In genomic region chr16:14606102-14606501, GRCh38 we compare ENCODE assay signal across 27 cellular contexts. TPM values are rescaled to one million over a fixed set of nuclear protein-coding genes. Genes with fewer than 3 reads are reported as not detected.
A peak's percentile ranks its signal among the peaks of the same experiment; 100 is the strongest.
DNase-seq lines count a peak whose midpoint lies in the region; ATAC-seq, FAIRE-seq and TF ChIP-seq lines count a peak whose summit lies in the region.
"Had no signal": no experiment of that assay in that cellular context is flagged by ENCODE, and none has a peak within 500 bp of the region (broad histone marks: within the 10 kb centered on the region; RNA-seq: fewer than 3 reads in every experiment).

No MANE protein-coding gene starts in this region.

- TF ChIP-seq POLR2A in GM12878 (IDR thresholded peaks at IDR 0.05; ENCODE audit: low read depth, low read length) (no peak), erythroblast (IDR thresholded peaks at IDR 0.05; ENCODE audit: low read length) (no peak)

- in situ Hi-C loops in GM12878 (cut with MboI), result no loop called here

- H3K4me1 Mint-ChIP-seq in activated T-helper 1 cell treated with anti-CD3 and anti-CD28 coated beads, Interleukin-12 subunit alpha, Interleukin-12 subunit beta, Interleukin-2, Interleukin-4 antibody, amounts not matched to agents 30 ng/mL and 10 ng/mL and 1 ng/mL, durations not matched to agents 14 hours and 24 hours and 36 hours (ENCODE audit: low read depth), result peaks cover 6% of the 10 kb centered on the region
- peaks cover 15% of the 10 kb centered on the region for H3K4me1 Mint-ChIP-seq in neural progenitor cell
- H3K4me1 Mint-ChIP-seq: activated CD4-positive, alpha-beta T cell treated with anti-CD3 and anti-CD28 coated beads, Interleukin-2, amount 10 ng/mL, durations not matched to agents 7 days and 5 days; activated CD8-positive, alpha-beta memory T cell treated with anti-CD3 and anti-CD28 coated beads, Interleukin-2, amount 10 ng/mL, durations not matched to agents 7 days and 5 days had no signal

- RAD21 ChIA-PET in GM12878 (lab: Charles Lee; ENCODE audit: unreplicated experiment), result interaction anchor here (1.1 to 1.3 kb wide), 2 partner anchors 24 to 28 kb away, joined by 3 to 6 read pairs; partner anchors contain the start of gene PARN

- H3K27ac ChIP-seq in BLaER1 treated with 17β-estradiol and CSF1 and Interleukin-3, amounts not matched to agents 10 nM and 100 nM, result peak overlapping the region in 1 of 11 experiments; percentile 41; a peak in 1 of 22 replicates
- H3K27ac ChIP-seq in GM12878 (ENCODE audit: control insufficient read depth, insufficient read depth) (peak overlapping the region; percentile 94), neural progenitor cell (no peak overlapping the region)
- H3K27ac ChIP-seq: A549, ascending aorta, C4-2B, HL-60, pancreas, SK-N-MC, VCaP had no signal

- CTCF ChIA-PET in GM12878 (lab: Yijun Ruan, JAX), result interaction anchor here (0.9 to 1.8 kb wide), 4 partner anchors 48 to 683 kb away, joined by 3 to 5 read pairs (median 3); no protein-coding TSS in a partner anchor

- SMC1A ChIA-PET in GM12878 (lab: Charles Lee; ENCODE audit: uncharacterized antibody, unreplicated experiment), result interaction anchor here (0.6 to 3.1 kb wide), 12 partner anchors 14 to 985 kb away, joined by 3 to 22 read pairs (median 4); partner anchors contain the start of gene PARN

- POLR2A ChIA-PET in GM12878 (lab: Charles Lee), result interaction anchor here (0.6 to 1.9 kb wide), 5 partner anchors 12 to 411 kb away, joined by 3 to 14 read pairs (median 6); partner anchors contain the start of gene PARN

- H3K36me3 ChIP-seq in BLaER1 treated with 17β-estradiol and CSF1 and Interleukin-3, amounts not matched to agents 10 nM and 100 nM, result peaks cover 91 to 100% (median 94%) of the 10 kb centered on the region in 11 experiments
- H3K36me3 ChIP-seq in GM12878 (ENCODE audit: control insufficient read depth in 2 of 2, insufficient read depth in 2 of 2, low read length in 1 of 2), result peaks cover 8 to 28% of the 10 kb centered on the region in 2 experiments
- peaks cover 9% of the 10 kb centered on the region for H3K36me3 ChIP-seq in neural progenitor cell

- peak overlapping the region in 7 of 11 experiments; percentile 7 to 70 (median 50); a peak in 11 of 22 replicates for H3K4me2 ChIP-seq in BLaER1 treated with 17β-estradiol and CSF1 and Interleukin-3, amounts not matched to agents 10 nM and 100 nM
- H3K4me2 ChIP-seq in GM12878 (ENCODE audit: control insufficient read depth, insufficient read depth) (peak overlapping the region; percentile 83), neural progenitor cell (no peak overlapping the region)
- H3K4me2 ChIP-seq: A549 had no signal

- no peaks in the 10 kb centered on the region for H3K9me3 ChIP-seq in BLaER1 treated with 17β-estradiol and CSF1 and Interleukin-3, amounts not matched to agents 10 nM and 100 nM (replicated peaks in 1 of 11)
- H3K9me3 ChIP-seq in GM12878 (replicated peaks; ENCODE audit: control insufficient read depth, insufficient read depth, low read length) (no peaks in the 10 kb centered on the region; the same call in 2 of the 3 replicates), neural progenitor cell (ENCODE audit: low read depth) (no peaks in the 10 kb centered on the region)
- H3K9me3 ChIP-seq: A549, ascending aorta, pancreas had no signal

- H3K27me3 ChIP-seq in BLaER1 treated with 17β-estradiol and CSF1 and Interleukin-3, amounts not matched to agents 10 nM and 100 nM, result no peaks in the 10 kb centered on the region
- H3K27me3 ChIP-seq in GM12878 (replicated peaks in 1 of 2; ENCODE audit: control insufficient read depth in 2 of 2, insufficient read depth in 2 of 2, low read length in 1 of 2) (no peaks in the 10 kb centered on the region), neural progenitor cell (no peaks in the 10 kb centered on the region)
- H3K27me3 ChIP-seq: ascending aorta, pancreas had no signal

- H3K4me3 Mint-ChIP-seq in activated T-helper 1 cell treated with anti-CD3 and anti-CD28 coated beads, Interleukin-12 subunit alpha, Interleukin-12 subunit beta, Interleukin-2, Interleukin-4 antibody, amounts not matched to agents 30 ng/mL and 10 ng/mL and 1 ng/mL, durations not matched to agents 14 hours and 24 hours and 36 hours, result no peak overlapping the region
- H3K4me3 Mint-ChIP-seq in neural progenitor cell, result no peak overlapping the region
- H3K4me3 Mint-ChIP-seq: activated CD4-positive, alpha-beta T cell treated with anti-CD3 and anti-CD28 coated beads, Interleukin-2, amount 10 ng/mL, durations not matched to agents 7 days and 5 days; activated CD8-positive, alpha-beta memory T cell treated with anti-CD3 and anti-CD28 coated beads, Interleukin-2, amount 10 ng/mL, durations not matched to agents 7 days and 5 days; activated naive CD4-positive, alpha-beta T cell treated with anti-CD3 and anti-CD28 coated beads, Interleukin-2, amount 50 U/mL, for 24 hours; natural killer cell treated with Interleukin-12 subunit alpha and Interleukin-12 subunit beta and Interleukin-15 and Interleukin-18, amount 100 ng/mL, for 72 hours; type B pancreatic cell had no signal

- H4K20me1 ChIP-seq in BLaER1 treated with 17β-estradiol and CSF1 and Interleukin-3, amounts not matched to agents 10 nM and 100 nM, result peaks cover 0 to 5% (median 0%) of the 10 kb centered on the region in 11 experiments; a peak in 3 of 22 replicates
- H4K20me1 ChIP-seq in GM12878 (ENCODE audit: control insufficient read depth, insufficient read depth) (no peaks in the 10 kb centered on the region), neural progenitor cell (ENCODE audit: low read depth) (peaks cover 6% of the 10 kb centered on the region)

- no peaks in the 10 kb centered on the region for H3F3A ChIP-seq in neural progenitor cell (ENCODE audit: low read depth)

- DNase-seq in GM18507 (ENCODE audit: extremely low spot score, insufficient read length, low read depth), result no peak
- DNase-seq in GM12878 (ENCODE audit: low read depth, low spot score), result peak; percentile 55
- no peak for DNase-seq in activated T-helper 1 cell treated with anti-CD3 and anti-CD28 coated beads, Interleukin-12 subunit alpha, Interleukin-12 subunit beta, Interleukin-2, Interleukin-4 antibody, amounts not matched to agents 30 ng/mL and 10 ng/mL and 1 ng/mL, durations not matched to agents 14 hours and 24 hours and 36 hours (ENCODE audit: low spot score)
- no peak for DNase-seq in erythroblast (lab: John Stamatoyannopoulos, UW)
- no peak for DNase-seq in neural progenitor cell (ENCODE audit: low spot score)
- DNase-seq: activated CD4-positive, alpha-beta T cell treated with anti-CD3 and anti-CD28 coated beads, Interleukin-2, amount 10 ng/mL, durations not matched to agents 7 days and 5 days; activated CD8-positive, alpha-beta memory T cell treated with anti-CD3 and anti-CD28 coated beads, Interleukin-2, amount 10 ng/mL, durations not matched to agents 7 days and 5 days; caudate nucleus; NCI-H1417; NCI-H2107; NCI-H510A; pancreas; right cardiac atrium; stimulated activated CD4-positive, alpha-beta T cell treated with anti-CD3 and anti-CD28 coated beads, Interleukin-4, amount 100 ng/mL, for 24 hours had no signal

- peaks cover 13 to 41% (median 31%) of the 10 kb centered on the region in 10 experiments for H3K4me1 ChIP-seq in BLaER1 treated with 17β-estradiol and CSF1 and Interleukin-3, amounts not matched to agents 10 nM and 100 nM
- H3K4me1 ChIP-seq in GM12878 (ENCODE audit: control insufficient read depth, insufficient read depth, low read length), result peaks cover 42% of the 10 kb centered on the region
- H3K4me1 ChIP-seq in neural progenitor cell, result peaks cover 6% of the 10 kb centered on the region
- H3K4me1 ChIP-seq: A549, ascending aorta had no signal

- H3K4me3 ChIP-seq in BLaER1 treated with 17β-estradiol and CSF1 and Interleukin-3, amounts not matched to agents 10 nM and 100 nM, result no peak overlapping the region
- H3K4me3 ChIP-seq in GM12878 (peak overlapping the region; percentile 1; the same call in 1 of the 2 replicates), neural progenitor cell (no peak overlapping the region)
- H3K4me3 ChIP-seq: A549, ascending aorta, pancreas, SK-N-MC had no signal

- no peak for TF ChIP-seq EP300 in GM12878 (IDR thresholded peaks at IDR 0.05; ENCODE audit: borderline replicate concordance in 1 of 2, control insufficient read depth in 1 of 2, low read depth in 2 of 2, low read length in 2 of 2)

- H3K79me2 ChIP-seq in GM12878 (ENCODE audit: control insufficient read depth, insufficient read depth, low read length), result peaks cover 5% of the 10 kb centered on the region
- no peaks in the 10 kb centered on the region for H3K79me2 ChIP-seq in neural progenitor cell (ENCODE audit: low read depth)

- TF ChIP-seq RAD21 in GM12878 (IDR thresholded peaks at IDR 0.05; ENCODE audit: insufficient read depth, low read depth, low read length), result no peak

- H3K9ac ChIP-seq in BLaER1 treated with 17β-estradiol and CSF1 and Interleukin-3, amounts not matched to agents 10 nM and 100 nM, result 0 out of 22 replicates have a peak overlapping the region, but pooled peaks of 1 of the 11 experiments have one; percentile 28
- H3K9ac ChIP-seq in GM12878 (ENCODE audit: control insufficient read depth, insufficient read depth, low read length) (peak overlapping the region; percentile 61), neural progenitor cell (no peak overlapping the region)

- 2% methylated on average over 6 of the region's 6 CpGs for WGBS in GM12878 (ENCODE audit: insufficient coverage, insufficient replicate concordance, low lambda C conversion rate, missing lambda C conversion rate)

- no peaks in the 10 kb centered on the region for H3K9me3 Mint-ChIP-seq in activated T-helper 1 cell treated with anti-CD3 and anti-CD28 coated beads, Interleukin-12 subunit alpha, Interleukin-12 subunit beta, Interleukin-2, Interleukin-4 antibody, amounts not matched to agents 30 ng/mL and 10 ng/mL and 1 ng/mL, durations not matched to agents 14 hours and 24 hours and 36 hours
- H3K9me3 Mint-ChIP-seq in neural progenitor cell, result no peaks in the 10 kb centered on the region
- H3K9me3 Mint-ChIP-seq: activated CD4-positive, alpha-beta T cell treated with anti-CD3 and anti-CD28 coated beads, Interleukin-2, amount 10 ng/mL, durations not matched to agents 7 days and 5 days; activated naive CD4-positive, alpha-beta T cell treated with anti-CD3 and anti-CD28 coated beads, Interleukin-2, amount 50 U/mL, for 24 hours; natural killer cell treated with Interleukin-12 subunit alpha and Interleukin-12 subunit beta and Interleukin-15 and Interleukin-18, amount 100 ng/mL, for 72 hours; type B pancreatic cell had no signal

- H3K27me3 Mint-ChIP-seq in activated T-helper 1 cell treated with anti-CD3 and anti-CD28 coated beads, Interleukin-12 subunit alpha, Interleukin-12 subunit beta, Interleukin-2, Interleukin-4 antibody, amounts not matched to agents 30 ng/mL and 10 ng/mL and 1 ng/mL, durations not matched to agents 14 hours and 24 hours and 36 hours (ENCODE audit: insufficient read depth), result no peaks in the 10 kb centered on the region
- H3K27me3 Mint-ChIP-seq in neural progenitor cell (ENCODE audit: insufficient read depth, low read depth), result peaks cover under 1% of the 10 kb centered on the region
- H3K27me3 Mint-ChIP-seq: activated CD4-positive, alpha-beta T cell treated with anti-CD3 and anti-CD28 coated beads, Interleukin-2, amount 10 ng/mL, durations not matched to agents 7 days and 5 days; activated CD8-positive, alpha-beta memory T cell treated with anti-CD3 and anti-CD28 coated beads, Interleukin-2, amount 10 ng/mL, durations not matched to agents 7 days and 5 days; activated naive CD4-positive, alpha-beta T cell treated with anti-CD3 and anti-CD28 coated beads, Interleukin-2, amount 50 U/mL, for 24 hours; natural killer cell treated with Interleukin-12 subunit alpha and Interleukin-12 subunit beta and Interleukin-15 and Interleukin-18, amount 100 ng/mL, for 72 hours; type B pancreatic cell had no signal

- TF ChIP-seq CTCF in GM12878 (IDR thresholded peaks at IDR 0.05 in 2 of 3, conservative IDR thresholded peaks at IDR 0.05 in 1 of 3; ENCODE audit: control insufficient read depth in 2 of 3, extremely low read depth in 1 of 3, insufficient read depth in 1 of 3, low read depth in 3 of 3, low read length in 3 of 3) (no peak), neural progenitor cell (IDR thresholded peaks at IDR 0.05) (no peak)

- ATAC-seq in HG02759 (IDR thresholded peaks at IDR 0.05; ENCODE audit: unreplicated experiment), result peak; percentile 68
- peak; percentile 59 for ATAC-seq in GM12878
- no peak for ATAC-seq in GM18858 (IDR thresholded peaks at IDR 0.05; ENCODE audit: unreplicated experiment)
- ATAC-seq: A549; activated CD8-positive, alpha-beta memory T cell treated with anti-CD3 and anti-CD28 coated beads, Interleukin-2, amount 10 ng/mL, durations not matched to agents 7 days and 5 days; left lobe of liver; natural killer cell treated with Interleukin-12 subunit alpha and Interleukin-12 subunit beta and Interleukin-15 and Interleukin-18, amount 100 ng/mL, for 72 hours; pancreas; right cardiac atrium had no signal

- intact Hi-C loops in GM12878 (cut with micrococcal nuclease; ENCODE audit: unreplicated experiment), result loop anchor here (10.0 kb wide), 1 partner anchor 301 kb away; no protein-coding TSS in a partner anchor
- intact Hi-C loops in activated T-helper 1 cell treated with anti-CD3 and anti-CD28 coated beads, Interleukin-12 subunit alpha, Interleukin-12 subunit beta, Interleukin-2, Interleukin-4 antibody, amounts not matched to agents 30 ng/mL and 10 ng/mL and 1 ng/mL, durations not matched to agents 14 hours and 24 hours and 36 hours (cut with micrococcal nuclease), result no loop called here

- FAIRE-seq in GM18507 (lab: Jason Lieb, UNC), result peak; percentile 84
- FAIRE-seq in GM12878 (lab: Jason Lieb, UNC), result no peak
- FAIRE-seq: A549, pancreas had no signal

- no peak overlapping the region for H3K27ac Mint-ChIP-seq in activated T-helper 1 cell treated with anti-CD3 and anti-CD28 coated beads, Interleukin-12 subunit alpha, Interleukin-12 subunit beta, Interleukin-2, Interleukin-4 antibody, amounts not matched to agents 30 ng/mL and 10 ng/mL and 1 ng/mL, durations not matched to agents 14 hours and 24 hours and 36 hours
- no peak overlapping the region for H3K27ac Mint-ChIP-seq in neural progenitor cell
- H3K27ac Mint-ChIP-seq: activated CD4-positive, alpha-beta T cell treated with anti-CD3 and anti-CD28 coated beads, Interleukin-2, amount 10 ng/mL, durations not matched to agents 7 days and 5 days; activated CD8-positive, alpha-beta memory T cell treated with anti-CD3 and anti-CD28 coated beads, Interleukin-2, amount 10 ng/mL, durations not matched to agents 7 days and 5 days; activated naive CD4-positive, alpha-beta T cell treated with anti-CD3 and anti-CD28 coated beads, Interleukin-2, amount 50 U/mL, for 24 hours; natural killer cell treated with Interleukin-12 subunit alpha and Interleukin-12 subunit beta and Interleukin-15 and Interleukin-18, amount 100 ng/mL, for 72 hours; type B pancreatic cell had no signal

- H2AFZ ChIP-seq in GM12878 (ENCODE audit: control insufficient read depth, low read depth, low read length) (peak overlapping the region; percentile 37; the same call in 1 of the 2 replicates), neural progenitor cell (replicated peaks) (no peak overlapping the region)

- BruUV-seq in GM12878 (replicated peaks; lab: Mats Ljungman, UMichigan), result no TSS peak

- peaks cover 41% of the 10 kb centered on the region for H3K36me3 Mint-ChIP-seq in activated T-helper 1 cell treated with anti-CD3 and anti-CD28 coated beads, Interleukin-12 subunit alpha, Interleukin-12 subunit beta, Interleukin-2, Interleukin-4 antibody, amounts not matched to agents 30 ng/mL and 10 ng/mL and 1 ng/mL, durations not matched to agents 14 hours and 24 hours and 36 hours (ENCODE audit: low read depth)
- H3K36me3 Mint-ChIP-seq in neural progenitor cell, result peaks cover 17% of the 10 kb centered on the region

RNA-seq across cellular contexts. Expression of gene PARN, which starts 24.0 kb away (rescaled TPM):
- total RNA-seq in GM12878 (2013; cell fraction: nucleolus; rRNA removed), result 122 and 158 TPM in 2 replicates
- total RNA-seq in GM12878 (2014; rRNA removed) (33.5 and 39.0 TPM in 2 replicates), GM12878 (2014; rRNA removed; fragmentation: Illumina TruSeq; extraction: Trizol) (53.1 and 57.1 TPM in 2 replicates), GM12878 (2021) (39.4 and 41.4 TPM in 2 replicates), neural progenitor cell (ENCODE audit: low replicate concordance) (35.8 and 53.5 TPM in 2 replicates)
- polyA plus RNA-seq in GM12878 (2011; ENCODE audit: low read depth), result 18.8 TPM
- polyA plus RNA-seq in GM12878 (2011; rRNA removed) (42.4 and 47.9 TPM in 2 replicates), GM12878 (2014; fragmentation: Illumina TruSeq; extraction: Trizol) (65.7 and 83.0 TPM in 2 replicates), GM12878 (2014; fragmentation: Nextera tagmentation; extraction: Ambion mirVana) (10 to 100 TPM; 15.6 to 25.1 TPM), GM12878 (2014; rRNA removed) (36.8 and 53.0 TPM in 2 replicates), GM12878 (2016; fragmentation: Nextera tagmentation; extraction: Ambion mirVana) (10 to 100 TPM; 76.6 to 77.3 TPM)
- polyA plus RNA-seq in GM12878 (2011; cell fraction: cytosol; rRNA removed), result 31.2 and 38.5 TPM in 2 replicates
- 22.1 and 25.3 TPM in 2 replicates for polyA plus RNA-seq in GM12878 (2011; cell fraction: nucleus; rRNA removed)
- 23.8 and 27.7 TPM in 2 replicates for polyA plus RNA-seq in GM12878 (2012)
- polyA minus RNA-seq in GM12878 (2011; rRNA and poly(A)+ RNA removed), result 33.8 and 45.3 TPM in 2 replicates
- 15.8 and 16.2 TPM in 2 replicates for polyA minus RNA-seq in GM12878 (2011; cell fraction: cytosol; rRNA and poly(A)+ RNA removed)
- 25.9 and 42.6 TPM in 2 replicates for polyA minus RNA-seq in GM12878 (2011; cell fraction: nucleus; rRNA and poly(A)+ RNA removed)
- 54.2 and 55.4 TPM in 2 replicates for total RNA-seq in activated T-helper 1 cell treated with anti-CD3 and anti-CD28 coated beads, Interleukin-12 subunit alpha, Interleukin-12 subunit beta, Interleukin-2, Interleukin-4 antibody, amounts not matched to agents 30 ng/mL and 10 ng/mL and 1 ng/mL, durations not matched to agents 14 hours and 24 hours and 36 hours

RNA-seq across cellular contexts. Expression of gene BFAR, which starts 26.6 kb away (rescaled TPM):
- 63.2 and 86.8 TPM in 2 replicates for total RNA-seq in GM12878 (2013; cell fraction: nucleolus; rRNA removed)
- total RNA-seq in GM12878 (2014; rRNA removed) (41.4 and 49.0 TPM in 2 replicates), GM12878 (2014; rRNA removed; fragmentation: Illumina TruSeq; extraction: Trizol) (52.0 and 53.8 TPM in 2 replicates), GM12878 (2021) (45.4 and 49.6 TPM in 2 replicates), neural progenitor cell (ENCODE audit: low replicate concordance) (72.0 and 91.8 TPM in 2 replicates)
- 59.0 TPM for polyA plus RNA-seq in GM12878 (2011; ENCODE audit: low read depth)
- polyA plus RNA-seq in GM12878 (2011; rRNA removed) (51.4 and 56.8 TPM in 2 replicates), GM12878 (2014; fragmentation: Illumina TruSeq; extraction: Trizol) (62.0 and 76.6 TPM in 2 replicates), GM12878 (2014; fragmentation: Nextera tagmentation; extraction: Ambion mirVana) (10 to 100 TPM; 35.9 to 38.2 TPM), GM12878 (2014; rRNA removed) (42.3 and 56.5 TPM in 2 replicates), GM12878 (2016; fragmentation: Nextera tagmentation; extraction: Ambion mirVana) (10 to 100 TPM; 34.6 to 38.8 TPM)
- polyA plus RNA-seq in GM12878 (2011; cell fraction: cytosol; rRNA removed), result 42.2 and 56.2 TPM in 2 replicates
- polyA plus RNA-seq in GM12878 (2011; cell fraction: nucleus; rRNA removed), result 14.8 and 16.6 TPM in 2 replicates
- 46.4 and 54.0 TPM in 2 replicates for polyA plus RNA-seq in GM12878 (2012)
- polyA minus RNA-seq in GM12878 (2011; rRNA and poly(A)+ RNA removed), result 56.7 and 59.9 TPM in 2 replicates
- 16.6 and 17.6 TPM in 2 replicates for polyA minus RNA-seq in GM12878 (2011; cell fraction: cytosol; rRNA and poly(A)+ RNA removed)
- polyA minus RNA-seq in GM12878 (2011; cell fraction: nucleus; rRNA and poly(A)+ RNA removed), result 19.2 and 29.9 TPM in 2 replicates
- 59.8 and 64.8 TPM in 2 replicates for total RNA-seq in activated T-helper 1 cell treated with anti-CD3 and anti-CD28 coated beads, Interleukin-12 subunit alpha, Interleukin-12 subunit beta, Interleukin-2, Interleukin-4 antibody, amounts not matched to agents 30 ng/mL and 10 ng/mL and 1 ng/mL, durations not matched to agents 14 hours and 24 hours and 36 hours
